In genomic region chr9:23991874-23992273, GRCh38 we compare ENCODE assay signal across 6 cellular contexts.
A peak's percentile ranks its signal among the peaks of the same experiment; 100 is the strongest.
DNase-seq lines count a peak whose midpoint lies in the region; ATAC-seq, FAIRE-seq and TF ChIP-seq lines count a peak whose summit lies in the region.
"Not testable (repeated sequence)": the region's sequence is repeated elsewhere in the genome, so short reads cannot be mapped to it uniquely, and the experiment has no call there.

No MANE protein-coding gene starts in this region.

- intact Hi-C loops in kidney (cut with DNase I); posterior vena cava (cut with DNase I): not testable (repeated sequence)

- ATAC-seq in GM23338: not testable (repeated sequence)

- H2AK5ac ChIP-seq in neuronal stem cell (ENCODE audit: low read depth, low read length): not testable (repeated sequence)

- not testable (repeated sequence) for TF ChIP-seq CTCF in GM23338 (conservative IDR thresholded peaks at IDR 0.05; ENCODE audit: low read depth in 2 of 2); kidney (IDR thresholded peaks at IDR 0.05; ENCODE audit: borderline replicate concordance, extremely low read depth, insufficient read depth); neural progenitor cell (IDR thresholded peaks at IDR 0.05)

- not testable (repeated sequence) for H4K20me1 ChIP-seq in GM23338 (replicated peaks; ENCODE audit: insufficient read depth); neural progenitor cell (ENCODE audit: low read depth)

- not testable (repeated sequence) for H3K27ac Mint-ChIP-seq in GM23338, neural progenitor cell

- not testable (repeated sequence) for H3K27me3 ChIP-seq in GM23338 (ENCODE audit: insufficient read depth); neural progenitor cell; neuronal stem cell (ENCODE audit: control insufficient read depth in 3 of 3, insufficient read depth in 3 of 3, low read depth in 1 of 3, low read length in 3 of 3)

- H3K4me3 Mint-ChIP-seq in GM23338, neural progenitor cell: not testable (repeated sequence)

- H4K91ac ChIP-seq in neuronal stem cell (ENCODE audit: low read depth, low read length, poor library complexity): not testable (repeated sequence)

- not testable (repeated sequence) for H2BK12ac ChIP-seq in neuronal stem cell (ENCODE audit: low read length)

- H3K27ac ChIP-seq in GM23338 (ENCODE audit: low read depth); kidney (ENCODE audit: low read depth in 2 of 2, low read length in 2 of 2); neural progenitor cell; neuronal stem cell (replicated peaks; ENCODE audit: low read length): not testable (repeated sequence)

- H3K9me3 Mint-ChIP-seq in GM23338: not testable (repeated sequence)
- H3K9me3 Mint-ChIP-seq in neural progenitor cell: peaks cover 22% of the 10 kb centered on the region

- H3K14ac ChIP-seq in neuronal stem cell (ENCODE audit: low read length): not testable (repeated sequence)

- not testable (repeated sequence) for H3K36me3 ChIP-seq in GM23338 (ENCODE audit: insufficient read depth); kidney (ENCODE audit: control insufficient read depth in 1 of 2, insufficient read depth in 2 of 2, low read length in 2 of 2); neural progenitor cell; neuronal stem cell (replicated peaks in 1 of 2; ENCODE audit: control insufficient read depth in 2 of 2, insufficient read depth in 2 of 2, low read length in 2 of 2)

- not testable (repeated sequence) for H3K9me3 ChIP-seq in kidney (ENCODE audit: control insufficient read depth in 1 of 2, low read length in 2 of 2); neural progenitor cell (ENCODE audit: low read depth); neuronal stem cell (replicated peaks in 1 of 2; ENCODE audit: control insufficient read depth in 2 of 2, insufficient read depth in 1 of 2, low read depth in 1 of 2, low read length in 2 of 2)

- peak overlapping the region; percentile 14; the same call in 1 of the 2 replicates for H2AFZ ChIP-seq in GM23338
- H2AFZ ChIP-seq in neural progenitor cell (replicated peaks); neuronal stem cell (ENCODE audit: low read length): not testable (repeated sequence)

- not testable (repeated sequence) for H3K4me1 ChIP-seq in GM23338 (ENCODE audit: insufficient read depth); kidney (ENCODE audit: control insufficient read depth in 1 of 2, insufficient read depth in 1 of 2, low read depth in 1 of 2, low read length in 2 of 2); neural progenitor cell; neuronal stem cell (ENCODE audit: control insufficient read depth in 2 of 2, insufficient read depth in 1 of 2, low read depth in 1 of 2, low read length in 2 of 2)

- peak overlapping the region; percentile 80 for H3K18ac ChIP-seq in neuronal stem cell (ENCODE audit: low read length)

- not testable (repeated sequence) for H3K4me1 Mint-ChIP-seq in GM23338, neural progenitor cell

- not testable (repeated sequence) for H3K27me3 Mint-ChIP-seq in GM23338 (ENCODE audit: insufficient read depth, low read depth, poor library complexity); neural progenitor cell (ENCODE audit: insufficient read depth, low read depth)

- H2BK120ac ChIP-seq in neuronal stem cell (ENCODE audit: low read depth, low read length): not testable (repeated sequence)

- not testable (repeated sequence) for H3K79me1 ChIP-seq in neuronal stem cell (ENCODE audit: low read depth, low read length)

- H3K9ac ChIP-seq in kidney (ENCODE audit: low read length in 2 of 2); neural progenitor cell; neuronal stem cell (ENCODE audit: low read depth, low read length, poor library complexity): not testable (repeated sequence)

- not testable (repeated sequence) for H3K23ac ChIP-seq in neuronal stem cell (ENCODE audit: low read depth, low read length, poor library complexity)

- H3K9me2 ChIP-seq in GM23338 (ENCODE audit: insufficient read depth): not testable (repeated sequence)

- not testable (repeated sequence) for H2BK15ac ChIP-seq in neuronal stem cell (ENCODE audit: low read length)

- not testable (repeated sequence) for DNase-seq in GM23338 (ENCODE audit: low spot score); neuronal stem cell (ENCODE audit: low spot score)
- DNase-seq in kidney (peak; percentile 66), mesenteric fat pad (ENCODE audit: low spot score) (peak; percentile 76), neural progenitor cell (ENCODE audit: low spot score) (peak; percentile 13), posterior vena cava (ENCODE audit: low spot score) (peak; percentile 54)

- not testable (repeated sequence) for H3K36me3 Mint-ChIP-seq in GM23338 (ENCODE audit: low read depth); neural progenitor cell

- WGBS in neuronal stem cell (ENCODE audit: extremely low coverage in 2 of 2, insufficient read length in 2 of 2, insufficient replicate concordance in 1 of 2), 2 donors: no CpG with 5 or more reads among the region's 7 CpGs

- not testable (repeated sequence) for FAIRE-seq in kidney (lab: Jason Lieb, UNC)

- H2BK5ac ChIP-seq in neuronal stem cell (ENCODE audit: low read length): not testable (repeated sequence)

- not testable (repeated sequence) for H3K4me2 ChIP-seq in GM23338; neural progenitor cell; neuronal stem cell (ENCODE audit: insufficient read depth, low read length, poor library complexity, severe bottlenecking)

- not testable (repeated sequence) for H4K8ac ChIP-seq in neuronal stem cell (ENCODE audit: low read depth, low read length)

- not testable (repeated sequence) for H3F3A ChIP-seq in GM23338 (replicated peaks; ENCODE audit: low read depth); neural progenitor cell (ENCODE audit: low read depth)

- not testable (repeated sequence) for H3K4ac ChIP-seq in neuronal stem cell (ENCODE audit: low read length)

- not testable (repeated sequence) for H3K4me3 ChIP-seq in GM23338; kidney (ENCODE audit: low read length in 2 of 2); neural progenitor cell; neuronal stem cell (ENCODE audit: low read length in 2 of 2)

- not testable (repeated sequence) for H3K79me2 ChIP-seq in GM23338 (replicated peaks; ENCODE audit: insufficient read depth); neural progenitor cell (ENCODE audit: low read depth)
